In the genomic region with DNA sequence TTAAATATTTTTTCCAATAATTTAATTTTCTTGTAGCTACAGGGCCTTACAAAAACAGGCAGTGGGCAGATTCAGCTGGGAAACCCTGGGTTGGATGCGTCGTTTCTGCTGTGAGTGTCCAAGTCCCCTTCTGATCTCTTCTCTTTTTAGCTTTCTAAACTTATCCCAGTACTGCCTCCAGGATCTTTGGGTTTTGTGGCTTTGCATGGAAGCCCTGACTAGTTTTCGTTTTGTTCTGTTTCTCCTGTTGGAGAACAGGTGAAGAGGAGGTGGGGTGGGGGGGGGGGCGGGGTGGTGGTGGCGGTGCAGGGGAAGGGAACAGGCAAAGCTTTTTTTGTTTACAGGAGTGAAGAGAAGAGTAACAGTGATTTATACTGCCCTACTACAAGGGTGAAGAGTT, we compare ENCODE assay signal across 19 cellular contexts.
DNase-seq lines count a peak whose midpoint lies in the region; ATAC-seq and TF ChIP-seq lines count a peak whose summit lies in the region.
"Had no signal": no experiment of that assay in that cellular context is flagged by ENCODE, and none has a peak within 500 bp of the region (broad histone marks: within the 10 kb centered on the region; RNA-seq: fewer than 3 reads in every experiment).

No MANE protein-coding gene starts in this region.

- H3K27ac ChIP-seq in heart left ventricle, result peak overlapping the region in 11 of 12 donors; percentile 8 to 85 (median 74)
- H3K27ac ChIP-seq in right cardiac atrium (ENCODE audit: low read length), result peak overlapping the region; percentile 52
- H3K27ac ChIP-seq in neural progenitor cell, result peak overlapping the region; percentile 22
- H3K27ac ChIP-seq: BLaER1 treated with 17β-estradiol and CSF1 and Interleukin-3, amounts not matched to agents 10 nM and 100 nM; PC-9 had no signal

- H4K20me1 ChIP-seq in neural progenitor cell (ENCODE audit: low read depth), result no peaks in the 10 kb centered on the region
- H4K20me1 ChIP-seq: BLaER1 treated with 17β-estradiol and CSF1 and Interleukin-3, amounts not matched to agents 10 nM and 100 nM had no signal

- peaks cover 3% of the 10 kb centered on the region for H3K36me3 Mint-ChIP-seq in neural progenitor cell

- no peaks in the 10 kb centered on the region for H3K9me3 ChIP-seq in heart left ventricle
- H3K9me3 ChIP-seq in right cardiac atrium (ENCODE audit: control insufficient read depth, low read length), result no peaks in the 10 kb centered on the region
- no peaks in the 10 kb centered on the region for H3K9me3 ChIP-seq in neural progenitor cell (ENCODE audit: low read depth)
- H3K9me3 ChIP-seq: BLaER1 treated with 17β-estradiol and CSF1 and Interleukin-3, amounts not matched to agents 10 nM and 100 nM had no signal

- TF ChIP-seq POLR2A in heart left ventricle (IDR thresholded peaks at IDR 0.05), result no peak

- H3K27me3 ChIP-seq in heart left ventricle (no peaks in the 10 kb centered on the region), right cardiac atrium (ENCODE audit: control insufficient read depth, insufficient read depth) (no peaks in the 10 kb centered on the region), neural progenitor cell (no peaks in the 10 kb centered on the region)
- H3K27me3 ChIP-seq: BLaER1 treated with 17β-estradiol and CSF1 and Interleukin-3, amounts not matched to agents 10 nM and 100 nM had no signal

- no peak for DNase-seq in heart left ventricle
- DNase-seq in left cardiac atrium, result no peak
- DNase-seq in NCI-H1048 (lab: John Stamatoyannopoulos, UW), result peak; percentile 66
- DNase-seq in right cardiac atrium, result no peak
- no peak for DNase-seq in neural progenitor cell (ENCODE audit: low spot score)
- DNase-seq: AML-193; CD4-positive, alpha-beta T cell; KBM-7; MV-4-11; NCI-H1694; NCI-H2029 treated with DMSO at 0.1 percent for 48 hours; NCI-H2171 treated with DMSO at 0.1 percent for 48 hours; NCI-H524; PC-9; SHP77 had no signal

- H3F3A ChIP-seq in neural progenitor cell (ENCODE audit: low read depth), result no peaks in the 10 kb centered on the region

- H2AFZ ChIP-seq in neural progenitor cell (replicated peaks), result no peak overlapping the region
- H2AFZ ChIP-seq: PC-9 had no signal

- H3K9ac ChIP-seq in neural progenitor cell, result no peak overlapping the region
- H3K9ac ChIP-seq: BLaER1 treated with 17β-estradiol and CSF1 and Interleukin-3, amounts not matched to agents 10 nM and 100 nM had no signal

- H3K27ac Mint-ChIP-seq in neural progenitor cell, result no peak overlapping the region
- H3K27ac Mint-ChIP-seq: CD4-positive, alpha-beta T cell had no signal

- H3K27me3 Mint-ChIP-seq in neural progenitor cell (ENCODE audit: insufficient read depth, low read depth), result no peaks in the 10 kb centered on the region

- H3K4me1 Mint-ChIP-seq in neural progenitor cell, result no peaks in the 10 kb centered on the region

- TF ChIP-seq CTCF in heart left ventricle (IDR thresholded peaks at IDR 0.05) (no peak), neural progenitor cell (IDR thresholded peaks at IDR 0.05) (no peak)

- intact Hi-C loops in heart left ventricle (cut with DNase I), result loop anchor here in 1 of 10 donors (10.0 kb wide), 1 partner anchor 269 kb away; no protein-coding TSS in a partner anchor
- intact Hi-C loops in left cardiac atrium (cut with DNase I), result no loop called here
- intact Hi-C loops in right cardiac atrium (cut with DNase I), result no loop called here

- no peak overlapping the region for H3K4me3 Mint-ChIP-seq in neural progenitor cell
- H3K4me3 Mint-ChIP-seq: CD4-positive, alpha-beta T cell had no signal

- H3K79me2 ChIP-seq in neural progenitor cell (ENCODE audit: low read depth), result no peaks in the 10 kb centered on the region

- H3K36me3 ChIP-seq in heart left ventricle (no peaks in the 10 kb centered on the region), neural progenitor cell (no peaks in the 10 kb centered on the region)
- H3K36me3 ChIP-seq: BLaER1 treated with 17β-estradiol and CSF1 and Interleukin-3, amounts not matched to agents 10 nM and 100 nM had no signal

- H3K4me1 ChIP-seq in heart left ventricle, result peaks cover 0 to 33% (median 8%) of the 10 kb centered on the region in 12 donors
- peaks cover 2% of the 10 kb centered on the region for H3K4me1 ChIP-seq in right cardiac atrium (ENCODE audit: control insufficient read depth, insufficient read depth, low read length)
- H3K4me1 ChIP-seq in neural progenitor cell, result peaks cover 15% of the 10 kb centered on the region

- 53 to 61% (median 55%) methylated on average over 5 of the region's 5 CpGs for WGBS in heart left ventricle, 4 donors
- WGBS in right cardiac atrium, result 52% methylated on average over 5 of the region's 5 CpGs

- H3K9me3 Mint-ChIP-seq in neural progenitor cell, result peaks cover 6% of the 10 kb centered on the region
- H3K9me3 Mint-ChIP-seq: CD4-positive, alpha-beta T cell had no signal

- ATAC-seq in heart left ventricle, result no peak
- ATAC-seq in left cardiac atrium, result no peak
- ATAC-seq in right cardiac atrium, result no peak
- ATAC-seq in GM21390 (IDR thresholded peaks at IDR 0.05; ENCODE audit: unreplicated experiment), result no peak
- ATAC-seq in GM19351 (IDR thresholded peaks at IDR 0.05; ENCODE audit: unreplicated experiment), result no peak
- ATAC-seq: HCT116 had no signal

- peak overlapping the region; percentile 25 for H3K4me2 ChIP-seq in neural progenitor cell
- H3K4me2 ChIP-seq: BLaER1 treated with 17β-estradiol and CSF1 and Interleukin-3, amounts not matched to agents 10 nM and 100 nM; PC-9 had no signal

- H3K4me3 ChIP-seq in heart left ventricle, result no peak overlapping the region
- H3K4me3 ChIP-seq in right cardiac atrium (ENCODE audit: low read length), result no peak overlapping the region
- H3K4me3 ChIP-seq in neural progenitor cell, result no peak overlapping the region
- H3K4me3 ChIP-seq: BLaER1 treated with 17β-estradiol and CSF1 and Interleukin-3, amounts not matched to agents 10 nM and 100 nM; PC-9 had no signal

Comparison
In these comparisons a context has a peak if more than half of its experiments do, and no peak if none do; other contexts are left out.
1. H3K27ac ChIP-seq: peak in every context shown above with its lines; median percentile 74 in heart left ventricle; 52 in right cardiac atrium; 22 in neural progenitor cell.